16 cellular contexts compared by ENCODE assay signal in the genomic region with DNA sequence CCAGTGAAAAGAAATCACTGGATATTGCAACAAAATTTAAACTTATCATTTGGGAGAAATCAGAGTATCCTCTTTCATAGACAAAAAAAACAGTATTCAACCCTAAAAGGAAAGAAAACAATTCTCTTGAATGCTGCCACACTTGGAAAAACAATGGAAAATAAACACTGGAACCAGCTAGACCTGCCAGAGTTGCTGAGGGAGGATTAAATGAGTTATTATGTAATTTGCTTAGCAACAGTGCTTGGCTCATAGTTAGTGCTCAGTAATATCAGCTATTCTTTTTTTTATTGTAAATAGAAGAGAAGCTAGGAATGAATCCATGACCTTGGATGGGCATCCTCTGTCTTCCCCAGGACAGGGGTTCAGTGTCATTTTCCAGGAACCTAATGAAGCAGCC.
"Had no signal": no experiment of that assay in that cellular context is flagged by ENCODE, and none has a peak within 500 bp of the region (broad histone marks: within the 10 kb centered on the region; RNA-seq: fewer than 3 reads in every experiment).

No MANE protein-coding gene starts in this region.

- ATAC-seq: gastrocnemius medialis; natural killer cell treated with Interleukin-12 subunit alpha and Interleukin-12 subunit beta and Interleukin-15 and Interleukin-18, amount 100 ng/mL, for 72 hours had no signal

- H3K4me3 ChIP-seq: gastrocnemius medialis, heart right ventricle, left ventricle myocardium inferior, tibial artery, vagina had no signal

- H3K36me3 Mint-ChIP-seq: activated naive CD4-positive, alpha-beta T cell treated with anti-CD3 and anti-CD28 coated beads, Interleukin-2, amount 50 U/mL, for 24 hours; natural killer cell treated with Interleukin-12 subunit alpha and Interleukin-12 subunit beta and Interleukin-15 and Interleukin-18, amount 100 ng/mL, for 72 hours had no signal

- H3K27me3 ChIP-seq: tibial artery, vagina had no signal

- H3K9me3 ChIP-seq: gastrocnemius medialis, heart right ventricle, left ventricle myocardium inferior, tibial artery, vagina had no signal

- DNase-seq: activated CD4-positive, alpha-beta T cell treated with anti-CD3 and anti-CD28 coated beads, Interleukin-2, amount 50 U/mL, for 4 hours; activated CD4-positive, CD25-positive, alpha-beta regulatory T cell treated with anti-CD3 and anti-CD28 coated beads, Interleukin-2, amount 50 U/mL, for 72 hours; activated T-cell treated with anti-CD3 and anti-CD28 coated beads, Interleukin-2, amount 50 U/mL, for 1 hour; amniotic stem cell; gastrocnemius medialis; heart right ventricle; kidney; left ventricle myocardium inferior; stimulated activated CD4-positive, alpha-beta T cell treated with anti-CD3 and anti-CD28 coated beads, Interleukin-15, amount 100 ng/mL, for 24 hours; stimulated activated CD4-positive, alpha-beta T cell treated with anti-CD3 and anti-CD28 coated beads, Interleukin-4, amount 100 ng/mL, for 24 hours; tibial artery had no signal

- H3K27ac Mint-ChIP-seq: activated naive CD4-positive, alpha-beta T cell treated with anti-CD3 and anti-CD28 coated beads, Interleukin-2, amount 50 U/mL, for 24 hours; memory B cell; natural killer cell treated with Interleukin-12 subunit alpha and Interleukin-12 subunit beta and Interleukin-15 and Interleukin-18, amount 100 ng/mL, for 72 hours; stimulated activated naive CD8-positive, alpha-beta T cell treated with anti-CD3 and anti-CD28 coated beads, Interleukin-15, Interleukin-2, amounts not matched to agents 100 ng/mL and 50 ng/mL, for 24 hours had no signal

- H3K36me3 ChIP-seq: gastrocnemius medialis, heart right ventricle, left ventricle myocardium inferior, tibial artery, vagina had no signal

- H3K4me3 Mint-ChIP-seq: activated naive CD4-positive, alpha-beta T cell treated with anti-CD3 and anti-CD28 coated beads, Interleukin-2, amount 50 U/mL, for 24 hours; memory B cell; natural killer cell treated with Interleukin-12 subunit alpha and Interleukin-12 subunit beta and Interleukin-15 and Interleukin-18, amount 100 ng/mL, for 72 hours; stimulated activated naive CD8-positive, alpha-beta T cell treated with anti-CD3 and anti-CD28 coated beads, Interleukin-15, Interleukin-2, amounts not matched to agents 100 ng/mL and 50 ng/mL, for 24 hours had no signal

- H3K9me3 Mint-ChIP-seq: activated naive CD4-positive, alpha-beta T cell treated with anti-CD3 and anti-CD28 coated beads, Interleukin-2, amount 50 U/mL, for 24 hours; memory B cell; natural killer cell treated with Interleukin-12 subunit alpha and Interleukin-12 subunit beta and Interleukin-15 and Interleukin-18, amount 100 ng/mL, for 72 hours; stimulated activated naive CD8-positive, alpha-beta T cell treated with anti-CD3 and anti-CD28 coated beads, Interleukin-15, Interleukin-2, amounts not matched to agents 100 ng/mL and 50 ng/mL, for 24 hours had no signal

- H3K27ac ChIP-seq: heart right ventricle, left ventricle myocardium inferior, vagina had no signal
